In the genomic region with DNA sequence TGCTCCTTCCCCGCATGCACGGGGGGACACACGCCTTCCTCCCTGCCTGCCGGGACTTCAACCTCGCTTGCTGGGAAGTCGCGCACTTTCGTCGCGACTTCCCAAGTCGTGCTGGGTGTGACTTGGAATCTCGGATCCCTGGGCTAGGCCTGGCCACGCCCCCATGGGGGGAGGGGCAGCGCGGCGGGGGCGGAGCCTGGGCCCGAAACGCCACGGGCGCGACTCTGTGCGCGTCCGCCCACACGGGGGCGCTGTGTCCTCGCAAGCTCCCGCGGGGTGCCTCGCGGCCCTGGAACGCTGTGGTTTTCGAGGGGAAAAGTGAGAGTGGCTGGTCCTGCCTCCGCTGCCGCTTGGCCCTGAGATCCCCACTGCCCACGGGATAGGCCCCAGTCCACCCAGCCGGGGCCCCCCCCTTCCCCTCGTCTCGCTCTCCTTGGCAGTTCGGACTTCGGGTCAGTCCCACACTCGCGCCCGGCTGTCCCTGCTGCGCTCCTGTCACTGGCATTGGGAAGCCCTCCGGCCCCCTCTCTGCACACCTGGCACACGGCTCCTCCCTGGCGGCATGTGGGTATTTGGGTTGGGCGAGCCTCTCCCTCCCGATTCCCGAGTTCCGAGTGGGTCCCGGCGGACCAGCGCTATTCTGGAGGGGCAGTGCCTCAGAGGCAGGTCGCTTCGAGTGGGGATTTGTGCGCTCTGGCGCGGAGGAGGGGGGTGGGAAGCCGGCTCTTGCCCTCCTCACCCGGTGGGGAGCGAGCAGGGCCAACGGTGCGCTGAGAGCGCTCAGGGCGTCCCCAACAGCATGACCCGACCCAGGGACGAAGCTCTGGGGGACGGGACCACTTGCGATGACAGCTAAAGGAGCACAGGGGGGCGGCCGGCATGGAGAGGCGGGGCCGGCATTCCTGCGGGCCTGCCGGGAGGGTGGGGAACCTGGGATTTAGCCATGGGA, we compare ENCODE assay signal across 8 cellular contexts. TPM values are rescaled to one million over a fixed set of nuclear protein-coding genes. Genes with fewer than 3 reads are reported as not detected.
DNase-seq lines count a peak whose midpoint lies in the region; ATAC-seq and TF ChIP-seq lines count a peak whose summit lies in the region.

No MANE protein-coding gene starts in this region.

- intact Hi-C loops in MCF 10A (cut with micrococcal nuclease) = loop anchor here (1.0 kb wide), 1 partner anchor 58 kb away; no protein-coding TSS in a partner anchor

- no peaks in the 10 kb centered on the region for H3K9me3 Mint-ChIP-seq in MCF 10A (ENCODE audit: unreplicated experiment)

- no TSS peak for BruUV-seq in MCF 10A (replicated peaks; lab: Mats Ljungman, UMichigan)

- H3K4me1 Mint-ChIP-seq in MCF 10A (ENCODE audit: insufficient read depth, unreplicated experiment) = peaks cover 7% of the 10 kb centered on the region

- no peak overlapping the region for H3K27ac ChIP-seq in WERI-Rb-1

- peaks cover 33% of the 10 kb centered on the region for H3K4me1 ChIP-seq in skeletal muscle satellite cell (ENCODE audit: control insufficient read depth, insufficient read depth, low read length)

- peaks cover 36% of the 10 kb centered on the region for H3K36me3 ChIP-seq in WERI-Rb-1
- H3K36me3 ChIP-seq in skeletal muscle satellite cell (ENCODE audit: insufficient read depth, low read length) = peaks cover 27% of the 10 kb centered on the region

- H3K4me3 ChIP-seq in WERI-Rb-1 (ENCODE audit: low read depth, low read length) (peak overlapping the region; percentile 47), iPS-18c (ENCODE audit: insufficient read depth, low read depth, low read length) (peak overlapping the region; percentile 50), skeletal muscle satellite cell (ENCODE audit: low read length) (peak overlapping the region; percentile 58)

- no peak overlapping the region for H3K27ac Mint-ChIP-seq in MCF 10A (ENCODE audit: low read depth, unreplicated experiment)

- H3K27me3 Mint-ChIP-seq in MCF 10A (ENCODE audit: insufficient read depth, unreplicated experiment) = no peaks in the 10 kb centered on the region

- peak overlapping the region; percentile 52 for H3K9ac ChIP-seq in skeletal muscle satellite cell (ENCODE audit: low read depth, low read length)

- H3K36me3 Mint-ChIP-seq in MCF 10A (ENCODE audit: insufficient read depth, unreplicated experiment) = peaks cover 49% of the 10 kb centered on the region

- POLR2A ChIA-PET in MCF 10A (lab: Yijun Ruan, JAX) = no interaction called here

- peak; percentile 57 for DNase-seq in AG09319 (ENCODE audit: extremely low read depth, low read depth)
- peak; percentile 16 for DNase-seq in KG1 (lab: John Stamatoyannopoulos, UW)
- peak; percentile 84 for DNase-seq in WERI-Rb-1
- peak; percentile 70 for DNase-seq in MCF 10A (ENCODE audit: unreplicated experiment)
- no peak for DNase-seq in H4 (ENCODE audit: low spot score)

- peak overlapping the region; percentile 76 for H3K4me2 ChIP-seq in skeletal muscle satellite cell (ENCODE audit: low read length)

- H3K27me3 ChIP-seq in WERI-Rb-1 (ENCODE audit: insufficient read depth, low read depth, severe bottlenecking) (no peaks in the 10 kb centered on the region), skeletal muscle satellite cell (ENCODE audit: control insufficient read depth, insufficient read depth, low read length) (no peaks in the 10 kb centered on the region)

- peak overlapping the region; percentile 72 for H3K4me3 Mint-ChIP-seq in MCF 10A (ENCODE audit: unreplicated experiment)

- CTCF ChIA-PET in MCF 10A (lab: Yijun Ruan, JAX) = interaction anchor here (0.6 to 1.1 kb wide), 4 partner anchors 10 to 506 kb away, joined by 3 to 4 read pairs (median 4); no protein-coding TSS in a partner anchor

- TF ChIP-seq CTCF in AG09319 (IDR thresholded peaks at IDR 0.05; ENCODE audit: low read depth, low read length) = peak; percentile 63
- TF ChIP-seq CTCF in WERI-Rb-1 (IDR thresholded peaks at IDR 0.05; ENCODE audit: low read depth, low read length) = peak; percentile 95
- peak; percentile 89 for TF ChIP-seq CTCF in MCF 10A (IDR thresholded peaks at IDR 0.05; ENCODE audit: unreplicated experiment)

- H3K9me3 ChIP-seq in WERI-Rb-1 (ENCODE audit: severe bottlenecking) = no peaks in the 10 kb centered on the region
- no peaks in the 10 kb centered on the region for H3K9me3 ChIP-seq in iPS-18c (ENCODE audit: control insufficient read depth, insufficient read depth, low read length)
- no peaks in the 10 kb centered on the region for H3K9me3 ChIP-seq in skeletal muscle satellite cell (replicated peaks; ENCODE audit: low read length)

- peak; percentile 69 for ATAC-seq in GM19351 (IDR thresholded peaks at IDR 0.05; ENCODE audit: unreplicated experiment)

RNA-seq across cellular contexts. Expression of gene SEC61A1, which starts 23.6 kb away (rescaled TPM):
- 418 and 519 TPM in 2 replicates for total RNA-seq in MCF 10A (2022)
- 267 and 339 TPM in 2 replicates for total RNA-seq in skeletal muscle satellite cell (2012; rRNA removed)
- 314 and 320 TPM in 2 replicates for total RNA-seq in H4 (2014; rRNA removed; shearing (Covaris generic))

RNA-seq across cellular contexts. Expression of gene RUVBL1, which starts 47.8 kb away (rescaled TPM):
- 88.1 and 114 TPM in 2 replicates for total RNA-seq in MCF 10A (2022)
- total RNA-seq in skeletal muscle satellite cell (2012; rRNA removed) = 86.9 and 91.5 TPM in 2 replicates
- 131 and 136 TPM in 2 replicates for total RNA-seq in H4 (2014; rRNA removed; shearing (Covaris generic))
